ENCODE assay signal across 35 cellular contexts in the genomic region with DNA sequence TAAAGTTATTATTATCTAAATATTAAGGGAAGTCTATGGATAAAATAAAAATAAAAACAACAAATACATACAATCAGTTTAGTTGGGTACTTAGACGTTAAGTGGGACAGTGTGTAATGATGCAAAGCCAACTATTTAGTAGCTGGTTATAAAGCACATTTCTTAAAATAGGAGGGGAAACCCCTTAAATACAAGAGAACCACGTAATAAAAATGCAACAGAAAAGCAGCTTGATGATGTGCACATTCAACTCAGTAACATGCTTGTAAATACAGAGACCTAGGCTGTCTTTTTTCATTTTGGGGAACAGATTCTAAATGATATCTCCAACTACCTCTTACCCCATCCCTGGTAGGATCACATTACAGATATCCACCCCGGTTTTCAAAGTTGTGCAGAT.
"Had no signal": no experiment of that assay in that cellular context is flagged by ENCODE, and none has a peak within 500 bp of the region (broad histone marks: within the 10 kb centered on the region; RNA-seq: fewer than 3 reads in every experiment).

No MANE protein-coding gene starts in this region.

- ATAC-seq: activated CD4-positive, alpha-beta T cell treated with anti-CD3 and anti-CD28 coated beads for 36 hours; activated CD4-positive, CD25-positive, alpha-beta regulatory T cell treated with anti-CD3 and anti-CD28 coated beads, Interleukin-2, amount 50 U/mL, for 24 hours; activated CD8-positive, alpha-beta memory T cell treated with anti-CD3 and anti-CD28 coated beads, Interleukin-2, amount 10 ng/mL, durations not matched to agents 7 days and 5 days; activated CD8-positive, alpha-beta T cell treated with anti-CD3 and anti-CD28 coated beads, Interleukin-2, amount 10 ng/mL, durations not matched to agents 7 days and 5 days; activated naive CD8-positive, alpha-beta T cell treated with anti-CD3 and anti-CD28 coated beads, Interleukin-2, amount 50 U/mL, for 24 hours; body of pancreas; effector memory CD8-positive, alpha-beta T cell; foreskin keratinocyte; gastrocnemius medialis; heart right ventricle had no signal

- H3K9me3 ChIP-seq: adrenal gland, body of pancreas, esophagus muscularis mucosa, gastrocnemius medialis, heart right ventricle had no signal

- H3K27me3 ChIP-seq: adrenal gland, body of pancreas, esophagus muscularis mucosa, foreskin keratinocyte, gastrocnemius medialis, heart right ventricle, hepatocyte had no signal

- H3K4me3 Mint-ChIP-seq: activated B cell treated with CpG ODN at 0.5 μM for 24 hours; activated CD4-positive, alpha-beta memory T cell treated with anti-CD3 and anti-CD28 coated beads for 36 hours; activated CD4-positive, alpha-beta T cell treated with anti-CD3 and anti-CD28 coated beads for 36 hours; activated CD4-positive, alpha-beta T cell treated with anti-CD3 and anti-CD28 coated beads, Interleukin-2, amount 10 ng/mL, durations not matched to agents 24 days and 14 days; activated CD8-positive, alpha-beta memory T cell treated with anti-CD3 and anti-CD28 coated beads, Interleukin-2, amount 10 ng/mL, durations not matched to agents 7 days and 5 days; activated CD8-positive, alpha-beta T cell treated with anti-CD3 and anti-CD28 coated beads, Interleukin-2, amount 10 ng/mL, durations not matched to agents 7 days and 5 days; activated naive CD4-positive, alpha-beta T cell treated with anti-CD3 and anti-CD28 coated beads for 36 hours; activated naive CD4-positive, alpha-beta T cell treated with anti-CD3 and anti-CD28 coated beads, Interleukin-2, amount 50 U/mL, for 24 hours; activated naive CD8-positive, alpha-beta T cell treated with anti-CD3 and anti-CD28 coated beads for 36 hours; activated naive CD8-positive, alpha-beta T cell treated with anti-CD3 and anti-CD28 coated beads, Interleukin-2, amount 50 U/mL, for 24 hours; activated T-helper 1 cell treated with anti-CD3 and anti-CD28 coated beads, Interleukin-12 subunit alpha, Interleukin-12 subunit beta, Interleukin-2, Interleukin-4 antibody, amounts not matched to agents 30 ng/mL and 10 ng/mL and 1 ng/mL, durations not matched to agents 14 hours and 24 hours and 36 hours; effector memory CD8-positive, alpha-beta T cell; T-helper 2 cell treated with Interferon-gamma antibody and Interleukin-4, amounts not matched to agents 5 μg/mL and 100 μg/mL, for 36 hours had no signal

- H3K4me1 Mint-ChIP-seq: activated B cell treated with CpG ODN at 0.5 μM for 24 hours; activated CD4-positive, alpha-beta T cell treated with anti-CD3 and anti-CD28 coated beads for 36 hours; activated CD4-positive, alpha-beta T cell treated with anti-CD3 and anti-CD28 coated beads, Interleukin-2, amount 10 ng/mL, durations not matched to agents 24 days and 14 days; activated CD8-positive, alpha-beta memory T cell treated with anti-CD3 and anti-CD28 coated beads, Interleukin-2, amount 10 ng/mL, durations not matched to agents 7 days and 5 days; activated naive CD4-positive, alpha-beta T cell treated with anti-CD3 and anti-CD28 coated beads, Interleukin-2, amount 50 U/mL, for 24 hours; activated naive CD8-positive, alpha-beta T cell treated with anti-CD3 and anti-CD28 coated beads for 36 hours; activated naive CD8-positive, alpha-beta T cell treated with anti-CD3 and anti-CD28 coated beads, Interleukin-2, amount 50 U/mL, for 24 hours had no signal

- H3K4me2 ChIP-seq: hepatocyte had no signal

- H3K36me3 Mint-ChIP-seq: activated CD4-positive, alpha-beta memory T cell treated with anti-CD3 and anti-CD28 coated beads for 36 hours; activated CD8-positive, alpha-beta memory T cell treated with anti-CD3 and anti-CD28 coated beads, Interleukin-2, amount 10 ng/mL, durations not matched to agents 7 days and 5 days; activated naive CD4-positive, alpha-beta T cell treated with anti-CD3 and anti-CD28 coated beads, Interleukin-2, amount 50 U/mL, for 24 hours; activated naive CD8-positive, alpha-beta T cell treated with anti-CD3 and anti-CD28 coated beads for 36 hours had no signal

- H3K27me3 Mint-ChIP-seq: activated B cell treated with CpG ODN at 0.5 μM for 24 hours; activated CD4-positive, alpha-beta memory T cell treated with anti-CD3 and anti-CD28 coated beads for 36 hours; activated CD4-positive, alpha-beta T cell treated with anti-CD3 and anti-CD28 coated beads for 36 hours; activated CD4-positive, alpha-beta T cell treated with anti-CD3 and anti-CD28 coated beads, Interleukin-2, amount 10 ng/mL, durations not matched to agents 24 days and 14 days; activated CD8-positive, alpha-beta memory T cell treated with anti-CD3 and anti-CD28 coated beads, Interleukin-2, amount 10 ng/mL, durations not matched to agents 7 days and 5 days; activated naive CD8-positive, alpha-beta T cell treated with anti-CD3 and anti-CD28 coated beads for 36 hours; activated naive CD8-positive, alpha-beta T cell treated with anti-CD3 and anti-CD28 coated beads, Interleukin-2, amount 50 U/mL, for 24 hours; effector memory CD8-positive, alpha-beta T cell had no signal

- H3K36me3 ChIP-seq: adrenal gland, esophagus muscularis mucosa, gastrocnemius medialis, heart right ventricle, WERI-Rb-1 had no signal

- H3K9me3 Mint-ChIP-seq: activated B cell treated with CpG ODN at 0.5 μM for 24 hours; activated CD4-positive, alpha-beta memory T cell treated with anti-CD3 and anti-CD28 coated beads for 36 hours; activated CD4-positive, alpha-beta T cell treated with anti-CD3 and anti-CD28 coated beads, Interleukin-2, amount 10 ng/mL, durations not matched to agents 24 days and 14 days; activated naive CD4-positive, alpha-beta T cell treated with anti-CD3 and anti-CD28 coated beads for 36 hours; activated naive CD4-positive, alpha-beta T cell treated with anti-CD3 and anti-CD28 coated beads, Interleukin-2, amount 50 U/mL, for 24 hours; activated naive CD8-positive, alpha-beta T cell treated with anti-CD3 and anti-CD28 coated beads for 36 hours; activated naive CD8-positive, alpha-beta T cell treated with anti-CD3 and anti-CD28 coated beads, Interleukin-2, amount 50 U/mL, for 24 hours; activated T-helper 1 cell treated with anti-CD3 and anti-CD28 coated beads, Interleukin-12 subunit alpha, Interleukin-12 subunit beta, Interleukin-2, Interleukin-4 antibody, amounts not matched to agents 30 ng/mL and 10 ng/mL and 1 ng/mL, durations not matched to agents 14 hours and 24 hours and 36 hours; activated T-helper 2 cell treated with anti-CD3 and anti-CD28 coated beads, Interferon-gamma antibody, Interleukin-2, Interleukin-4, amounts not matched to agents 10 μg/mL and 5 μg/mL and 100 μg/mL, durations not matched to agents 14 hours and 24 hours and 36 hours; T-helper 2 cell treated with Interferon-gamma antibody and Interleukin-4, amounts not matched to agents 5 μg/mL and 100 μg/mL, for 36 hours had no signal

- H3K27ac Mint-ChIP-seq: activated B cell treated with CpG ODN at 0.5 μM for 24 hours; activated CD4-positive, alpha-beta memory T cell treated with anti-CD3 and anti-CD28 coated beads for 36 hours; activated CD4-positive, alpha-beta T cell treated with anti-CD3 and anti-CD28 coated beads for 36 hours; activated CD4-positive, alpha-beta T cell treated with anti-CD3 and anti-CD28 coated beads, Interleukin-2, amount 10 ng/mL, durations not matched to agents 24 days and 14 days; activated CD8-positive, alpha-beta memory T cell treated with anti-CD3 and anti-CD28 coated beads, Interleukin-2, amount 10 ng/mL, durations not matched to agents 7 days and 5 days; activated CD8-positive, alpha-beta T cell treated with anti-CD3 and anti-CD28 coated beads, Interleukin-2, amount 10 ng/mL, durations not matched to agents 7 days and 5 days; activated naive CD4-positive, alpha-beta T cell treated with anti-CD3 and anti-CD28 coated beads for 36 hours; activated naive CD4-positive, alpha-beta T cell treated with anti-CD3 and anti-CD28 coated beads, Interleukin-2, amount 50 U/mL, for 24 hours; activated naive CD8-positive, alpha-beta T cell treated with anti-CD3 and anti-CD28 coated beads for 36 hours; activated naive CD8-positive, alpha-beta T cell treated with anti-CD3 and anti-CD28 coated beads, Interleukin-2, amount 50 U/mL, for 24 hours; activated T-helper 1 cell treated with anti-CD3 and anti-CD28 coated beads, Interleukin-12 subunit alpha, Interleukin-12 subunit beta, Interleukin-2, Interleukin-4 antibody, amounts not matched to agents 30 ng/mL and 10 ng/mL and 1 ng/mL, durations not matched to agents 14 hours and 24 hours and 36 hours; activated T-helper 2 cell treated with anti-CD3 and anti-CD28 coated beads, Interferon-gamma antibody, Interleukin-2, Interleukin-4, amounts not matched to agents 10 μg/mL and 5 μg/mL and 100 μg/mL, durations not matched to agents 14 hours and 24 hours and 36 hours; effector memory CD8-positive, alpha-beta T cell; T-helper 2 cell treated with Interferon-gamma antibody and Interleukin-4, amounts not matched to agents 5 μg/mL and 100 μg/mL, for 36 hours had no signal

- DNase-seq: activated B cell treated with CpG ODN at 0.5 μM for 24 hours; activated CD4-positive, alpha-beta memory T cell treated with anti-CD3 and anti-CD28 coated beads for 36 hours; activated CD4-positive, alpha-beta T cell treated with anti-CD3 and anti-CD28 coated beads for 36 hours; activated CD4-positive, alpha-beta T cell treated with anti-CD3 and anti-CD28 coated beads, Interleukin-2, amount 10 ng/mL, durations not matched to agents 24 days and 14 days; activated CD8-positive, alpha-beta memory T cell treated with anti-CD3 and anti-CD28 coated beads, Interleukin-2, amount 10 ng/mL, durations not matched to agents 7 days and 5 days; activated CD8-positive, alpha-beta memory T cell treated with anti-CD3 and anti-CD28 coated beads, Interleukin-2, amount 50 U/mL, for 4 hours; activated CD8-positive, alpha-beta T cell treated with anti-CD3 and anti-CD28 coated beads, Interleukin-2, amount 10 ng/mL, durations not matched to agents 7 days and 5 days; activated effector memory CD4-positive, alpha-beta T cell treated with anti-CD3 and anti-CD28 coated beads, Interleukin-2, amount 50 U/mL, for 16 hours; activated naive CD4-positive, alpha-beta T cell treated with anti-CD3 and anti-CD28 coated beads for 36 hours; activated naive CD8-positive, alpha-beta T cell treated with anti-CD3 and anti-CD28 coated beads for 36 hours; activated naive CD8-positive, alpha-beta T cell treated with anti-CD3 and anti-CD28 coated beads, Interleukin-2, amount 50 U/mL, for 24 hours; activated T-cell treated with anti-CD3 and anti-CD28 coated beads, Interleukin-2, amount 50 U/mL, for 1 hour; activated T-cell treated with anti-CD3 and anti-CD28 coated beads, Interleukin-2, amount 50 U/mL, for 48 hours; adrenal gland; amygdala; aorta; body of pancreas; caudate nucleus; cortex of kidney; dermis blood vessel endothelial cell; effector CD4-positive, alpha-beta T cell; effector memory CD8-positive, alpha-beta T cell; erythroblast; foreskin keratinocyte; gastrocnemius medialis; heart right ventricle; T1000; WERI-Rb-1 had no signal

- H2AFZ ChIP-seq: hepatocyte had no signal

- H3K4me1 ChIP-seq: adrenal gland, body of pancreas, foreskin keratinocyte, gastrocnemius medialis, heart right ventricle had no signal

- H3K4me3 ChIP-seq: adrenal gland, body of pancreas, esophagus muscularis mucosa, gastrocnemius medialis, heart right ventricle, hepatocyte had no signal

- H3K27ac ChIP-seq: adrenal gland, body of pancreas, esophagus muscularis mucosa, foreskin keratinocyte, gastrocnemius medialis, heart right ventricle, hepatocyte, WERI-Rb-1 had no signal

- H3K79me2 ChIP-seq: hepatocyte had no signal
